Comparison of ENCODE assay signal across 8 cellular contexts in the genomic region with DNA sequence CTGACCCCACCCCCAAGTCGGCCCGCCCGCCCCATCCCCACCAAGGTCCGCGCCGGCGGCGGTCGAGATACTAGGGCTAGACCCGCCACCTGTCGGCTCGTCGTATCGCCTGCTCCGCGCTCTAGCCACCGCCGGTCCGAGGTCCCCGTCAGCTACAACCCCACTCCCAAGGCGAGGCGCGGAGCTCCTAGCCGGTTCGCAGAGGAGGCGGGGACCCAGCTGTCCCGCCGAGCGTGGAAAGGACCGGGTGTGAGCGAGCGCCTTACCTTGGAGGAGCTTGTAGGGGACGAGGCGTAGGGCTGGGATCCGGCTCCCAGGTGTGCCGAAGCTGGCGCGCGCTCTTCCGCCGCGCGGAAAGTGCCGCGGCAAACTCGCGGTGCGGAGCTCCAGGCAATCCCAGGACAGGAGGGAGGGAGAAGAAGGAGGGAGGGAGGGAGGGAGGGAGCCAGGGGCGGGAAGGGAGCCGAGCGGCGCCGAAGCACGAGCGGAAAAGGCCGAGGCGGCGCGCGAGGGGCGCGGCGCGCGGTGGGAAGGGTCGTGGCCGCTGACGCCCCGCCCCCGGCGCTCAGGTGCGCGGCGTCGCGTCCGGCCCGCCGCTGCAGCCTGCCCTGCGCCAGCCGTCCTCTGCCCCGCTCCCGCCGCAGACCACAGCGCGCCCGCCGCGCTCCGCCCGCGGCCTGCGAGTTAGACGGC. TPM values are rescaled to one million over a fixed set of nuclear protein-coding genes. Genes with fewer than 3 reads are reported as not detected.
A peak's percentile ranks its signal among the peaks of the same experiment; 100 is the strongest.
DNase-seq lines count a peak whose midpoint lies in the region; ATAC-seq and TF ChIP-seq lines count a peak whose summit lies in the region.

Gene PAWR, minus strand, starts transcription at position 359 of the 693 bp plus-strand sequence. CDS start 720 bp downstream, outside the sequence.

- H3K9me3 ChIP-seq in DOHH2 (ENCODE audit: control insufficient read depth, insufficient read depth, low read length) (no peaks in the 10 kb centered on the region), right atrium auricular region (no peaks in the 10 kb centered on the region), prostate gland (no peaks in the 10 kb centered on the region)

- H3K27ac Mint-ChIP-seq in activated naive CD8-positive, alpha-beta T cell treated with anti-CD3 and anti-CD28 coated beads, Interleukin-2, amount 50 U/mL, for 24 hours = no peak within 1 kb of the TSS

- 0 out of 2 replicates have a peak, but pooled peaks cover 9% of the 10 kb centered on the region for H3F3A ChIP-seq in DOHH2 (ENCODE audit: control insufficient read depth, insufficient read depth)

- peaks cover 17% of the 10 kb centered on the region for H3K4me1 Mint-ChIP-seq in activated naive CD8-positive, alpha-beta T cell treated with anti-CD3 and anti-CD28 coated beads, Interleukin-2, amount 50 U/mL, for 24 hours

- ATAC-seq in GM19468 (IDR thresholded peaks at IDR 0.05; ENCODE audit: extremely low read depth, unreplicated experiment) (peak; percentile 30), HG03565 (IDR thresholded peaks at IDR 0.05; ENCODE audit: unreplicated experiment) (peak; percentile 42)
- peak; percentile 73 for ATAC-seq in activated naive CD8-positive, alpha-beta T cell treated with anti-CD3 and anti-CD28 coated beads, Interleukin-2, amount 50 U/mL, for 24 hours

- TF ChIP-seq CTCF in DOHH2 (IDR thresholded peaks at IDR 0.05; ENCODE audit: low read depth, low read length, poor library complexity, severe bottlenecking) (peak; percentile 23), right atrium auricular region (IDR thresholded peaks at IDR 0.05) (peak; percentile 17 to 48), prostate gland (IDR thresholded peaks at IDR 0.05) (peak in 2 of 4 experiments; percentile 28 to 52)

- H3K27ac ChIP-seq in DOHH2 (ENCODE audit: low read depth, low read length) (peak within 1 kb of the TSS; percentile 77), right atrium auricular region (peak within 1 kb of the TSS; percentile 85 to 93), prostate gland (peak within 1 kb of the TSS; percentile 94)

- H3K4me3 ChIP-seq in DOHH2 (ENCODE audit: low read length) = peak within 1 kb of the TSS; percentile 94
- peak within 1 kb of the TSS; percentile 79 to 96 for H3K4me3 ChIP-seq in right atrium auricular region
- H3K4me3 ChIP-seq in prostate gland = peak within 1 kb of the TSS; percentile 82 to 94

- under 1% methylated on average over 58 of the region's 94 CpGs for WGBS in prostate gland

- H3K4me1 ChIP-seq in DOHH2 (ENCODE audit: control insufficient read depth, low read length) (peaks cover 27% of the 10 kb centered on the region), right atrium auricular region (peaks cover 0 to 14% of the 10 kb centered on the region in 2 donors), prostate gland (replicated peaks) (no peaks in the 10 kb centered on the region)

- DNase-seq in NCI-H82 (lab: John Stamatoyannopoulos, UW) (peak; percentile 93), right atrium auricular region (ENCODE audit: low spot score) (no peak), prostate gland (ENCODE audit: low spot score) (peak; percentile 80)
- DNase-seq in activated naive CD8-positive, alpha-beta T cell treated with anti-CD3 and anti-CD28 coated beads, Interleukin-2, amount 50 U/mL, for 24 hours = peak; percentile 48
- no peak for DNase-seq in effector CD8-positive, alpha-beta T cell (lab: John Stamatoyannopoulos, UW)

- no peaks in the 10 kb centered on the region for H3K36me3 Mint-ChIP-seq in activated naive CD8-positive, alpha-beta T cell treated with anti-CD3 and anti-CD28 coated beads, Interleukin-2, amount 50 U/mL, for 24 hours (ENCODE audit: low read depth)

- H3K4me2 ChIP-seq in DOHH2 (ENCODE audit: low read length) = peak within 1 kb of the TSS; percentile 86

- H3K4me3 Mint-ChIP-seq in activated naive CD8-positive, alpha-beta T cell treated with anti-CD3 and anti-CD28 coated beads, Interleukin-2, amount 50 U/mL, for 24 hours = peak within 1 kb of the TSS; percentile 77

- H3K36me3 ChIP-seq in DOHH2 (ENCODE audit: control insufficient read depth, low read length) (peaks cover 26% of the 10 kb centered on the region), right atrium auricular region (no peaks in the 10 kb centered on the region), prostate gland (no peaks in the 10 kb centered on the region)

- peaks cover 9% of the 10 kb centered on the region for H4K20me1 ChIP-seq in DOHH2 (ENCODE audit: control insufficient read depth, insufficient read depth, low read depth, low read length)

- peaks cover 47% of the 10 kb centered on the region for H3K79me2 ChIP-seq in DOHH2 (ENCODE audit: control insufficient read depth, low read length)

- H3K27me3 Mint-ChIP-seq in activated naive CD8-positive, alpha-beta T cell treated with anti-CD3 and anti-CD28 coated beads, Interleukin-2, amount 50 U/mL, for 24 hours = peaks cover 59% of the 10 kb centered on the region

- H3K9me2 ChIP-seq in DOHH2 (replicated peaks; ENCODE audit: control insufficient read depth, low read length) = no peaks in the 10 kb centered on the region

- peak; percentile 14 for TF ChIP-seq POLR2A in prostate gland (IDR thresholded peaks at IDR 0.05)

- H3K9me3 Mint-ChIP-seq in activated naive CD8-positive, alpha-beta T cell treated with anti-CD3 and anti-CD28 coated beads, Interleukin-2, amount 50 U/mL, for 24 hours = no peaks in the 10 kb centered on the region

- H3K27me3 ChIP-seq in DOHH2 (ENCODE audit: control insufficient read depth, low read length) (peaks cover 7% of the 10 kb centered on the region; the same call in 1 of the 2 replicates), right atrium auricular region (no peaks in the 10 kb centered on the region), prostate gland (replicated peaks; ENCODE audit: insufficient read depth) (no peaks in the 10 kb centered on the region)

- intact Hi-C loops in prostate gland (cut with DNase I) = loop anchor here (5.0 to 10.0 kb wide), 4 partner anchors 133 to 494 kb away; partner anchors contain the start of gene PPP1R12A

RNA-seq across cellular contexts. Expression of gene PAWR, which starts in this region (rescaled TPM):
- total RNA-seq in right atrium auricular region = 10 to 100 TPM; 14.2 to 24.3 TPM
- total RNA-seq in prostate gland = 10 to 100 TPM; 46.4 to 58.7 TPM

Comparison
In these comparisons a context has a peak if more than half of its experiments do, and no peak if none do; other contexts are left out.
1. DNase-seq: peak in NCI-H82 (single experiment), activated naive CD8-positive, alpha-beta T cell treated with anti-CD3 and anti-CD28 coated beads, Interleukin-2, amount 50 U/mL, for 24 hours (single experiment) and prostate gland (single experiment); none in right atrium auricular region (single experiment) and effector CD8-positive, alpha-beta T cell (single experiment).
2. Peak in every context shown above with its lines, with median percentiles within 50 percentile points of each other: H3K27ac ChIP-seq, H3K4me3 ChIP-seq and ATAC-seq.